Comparison of ENCODE assay signal across 24 cellular contexts in the genomic region with DNA sequence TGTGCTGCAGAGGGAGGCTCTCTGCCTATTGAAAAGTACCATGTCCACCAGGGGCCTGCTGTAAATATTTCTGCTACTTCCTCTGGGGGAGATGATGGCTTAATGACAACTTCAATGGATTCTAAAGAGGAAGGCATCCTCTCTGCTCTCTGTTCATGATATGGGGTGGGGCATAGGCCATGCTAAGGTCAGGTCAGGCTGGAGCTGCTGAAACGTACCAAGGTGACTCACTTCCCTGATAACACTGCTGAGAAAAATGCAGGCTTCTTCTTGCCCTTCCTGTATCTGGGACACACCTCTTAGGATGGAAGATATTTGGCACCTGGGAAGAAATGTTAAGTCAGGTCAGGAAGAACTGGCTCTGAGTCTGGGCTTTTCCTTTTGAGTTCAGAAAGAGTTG. TPM values are rescaled to one million over a fixed set of nuclear protein-coding genes. Genes with fewer than 3 reads are reported as not detected.
A peak's percentile ranks its signal among the peaks of the same experiment; 100 is the strongest.
DNase-seq lines count a peak whose midpoint lies in the region; ATAC-seq and TF ChIP-seq lines count a peak whose summit lies in the region.
"Had no signal": no experiment of that assay in that cellular context is flagged by ENCODE, and none has a peak within 500 bp of the region (broad histone marks: within the 10 kb centered on the region; RNA-seq: fewer than 3 reads in every experiment).

No MANE protein-coding gene starts in this region.

- no TSS peak for BruUV-seq in mammary epithelial cell (replicated peaks; lab: Mats Ljungman, UMichigan)

- H3K36me3 ChIP-seq in mammary epithelial cell (ENCODE audit: insufficient read depth, low read length), result peaks cover 17% of the 10 kb centered on the region
- H3K36me3 ChIP-seq: uterus had no signal

- no peaks in the 10 kb centered on the region for H3K9me3 ChIP-seq in mammary epithelial cell (replicated peaks; ENCODE audit: insufficient read depth, low read length)
- H3K9me3 ChIP-seq: body of pancreas, sigmoid colon, uterus had no signal

- no peak overlapping the region for H3K27ac ChIP-seq in mammary epithelial cell (ENCODE audit: insufficient read depth, low read depth, low read length)
- H3K27ac ChIP-seq in substantia nigra (ENCODE audit: low read depth, low read length, poor library complexity, severe bottlenecking), result no peak overlapping the region
- H3K27ac ChIP-seq: body of pancreas, C4-2B, HL-60, sigmoid colon had no signal

- DNase-seq in ELF-1 (ENCODE audit: low read depth, low spot score) (peak; percentile 11), LoVo (ENCODE audit: low spot score) (peak; percentile 38), mammary epithelial cell (peak; percentile 65), left colon (no peak), NOMO-1 (lab: John Stamatoyannopoulos, UW; ENCODE audit: unreplicated experiment in 2 of 2) (no peak), substantia nigra (lab: John Stamatoyannopoulos, UW) (no peak)
- DNase-seq: activated CD4-positive, alpha-beta T cell treated with anti-CD3 and anti-CD28 coated beads, Interleukin-2, amount 10 ng/mL, durations not matched to agents 7 days and 5 days; activated naive CD8-positive, alpha-beta T cell treated with anti-CD3 and anti-CD28 coated beads, Interleukin-2, amount 50 U/mL, for 24 hours; body of pancreas; effector memory CD4-positive, alpha-beta T cell; EL; left ventricle myocardium superior; NCI-H1048; NCI-H1930; NCI-H774; OCI-M1; sigmoid colon; T-helper 17 cell; uterus had no signal

- peaks cover 37% of the 10 kb centered on the region for H3K79me2 ChIP-seq in mammary epithelial cell (ENCODE audit: insufficient read depth, low read length)

- no CpG with 5 or more reads among the region's 1 CpG for WGBS in mammary epithelial cell (ENCODE audit: low coverage, missing lambda C conversion rate)

- H3K4me2 ChIP-seq in mammary epithelial cell (ENCODE audit: insufficient read depth, low read depth, low read length), result peak overlapping the region; percentile 21

- no peak overlapping the region for H3K9ac ChIP-seq in mammary epithelial cell (ENCODE audit: insufficient read depth, low read length)

- TF ChIP-seq CTCF in mammary epithelial cell (conservative IDR thresholded peaks at IDR 0.05 in 1 of 2, IDR thresholded peaks at IDR 0.05 in 1 of 2; ENCODE audit: extremely low read depth in 1 of 2, insufficient read depth in 1 of 2, low read depth in 1 of 2, low read length in 2 of 2), result no peak

- H3K4me3 ChIP-seq in mammary epithelial cell (replicated peaks in 1 of 3; ENCODE audit: insufficient read depth in 1 of 3, low read depth in 2 of 3, low read length in 3 of 3), result no peak overlapping the region
- H3K4me3 ChIP-seq: body of pancreas, K562, sigmoid colon, uterus had no signal

- dilution Hi-C loops in mammary epithelial cell (cut with HindIII; ENCODE audit: low sequenced_read_pairs), result no loop called here

- CTCF ChIA-PET in mammary epithelial cell (lab: Charles Lee; ENCODE audit: low non-redundant PET), result interaction anchor here (0.7 kb wide), 1 partner anchor 503 kb away, joined by 3 read pairs; no protein-coding TSS in a partner anchor

- peak; percentile 81 for ATAC-seq in left colon
- ATAC-seq in HG03139 (IDR thresholded peaks at IDR 0.05; ENCODE audit: unreplicated experiment), result no peak
- no peak for ATAC-seq in HG02981 (IDR thresholded peaks at IDR 0.05; ENCODE audit: unreplicated experiment)
- ATAC-seq: activated naive CD8-positive, alpha-beta T cell treated with anti-CD3 and anti-CD28 coated beads, Interleukin-2, amount 50 U/mL, for 24 hours; body of pancreas; K562; left ventricle myocardium superior; T-helper 17 cell had no signal

- H2AFZ ChIP-seq in mammary epithelial cell (ENCODE audit: low read depth, low read length), result no peak overlapping the region

- in situ Hi-C loops in mammary epithelial cell (cut with MboI; ENCODE audit: low sequenced_read_pairs in 2 of 2), result no loop called here

- intact Hi-C loops in mammary epithelial cell (cut with micrococcal nuclease) (no loop called here), left colon (cut with DNase I, micrococcal nuclease) (no loop called here)

- no peaks in the 10 kb centered on the region for H3K27me3 ChIP-seq in mammary epithelial cell (ENCODE audit: insufficient read depth, low read length)
- H3K27me3 ChIP-seq: body of pancreas, sigmoid colon, uterus had no signal

- peaks cover 27% of the 10 kb centered on the region for H3K4me1 ChIP-seq in mammary epithelial cell (ENCODE audit: insufficient read depth, low read length)
- H3K4me1 ChIP-seq: body of pancreas, sigmoid colon, uterus had no signal

- no peaks in the 10 kb centered on the region for H4K20me1 ChIP-seq in mammary epithelial cell (ENCODE audit: insufficient read depth, low read length)

RNA-seq across cellular contexts. Expression of a gene that starts 31.5 kb away (rescaled TPM):
- total RNA-seq in mammary epithelial cell, result 10 to 100 TPM in 1 of 2 donors, 1 to 10 TPM in 1; 5.2 to 20.7 TPM
- polyA plus RNA-seq in mammary epithelial cell, result 6.6 TPM
- polyA minus RNA-seq in mammary epithelial cell, result 3.2 TPM
- total RNA-seq in left colon, result 1 to 10 TPM; 2.7 to 6.7 TPM
- total RNA-seq: activated CD4-positive, alpha-beta T cell treated with anti-CD3 and anti-CD28 coated beads, Interleukin-2, amount 10 ng/mL, durations not matched to agents 7 days and 5 days; T-helper 17 cell had no signal
- polyA plus RNA-seq: K562 had no signal

Comparison
In these comparisons a context has a peak if more than half of its experiments do, and no peak if none do; other contexts are left out.
1. DNase-seq: peak in ELF-1 (single experiment), LoVo (single experiment) and mammary epithelial cell (single experiment); none in left colon (0 of 2), NOMO-1 (0 of 2) and substantia nigra (0 of 49).